In the genomic region with DNA sequence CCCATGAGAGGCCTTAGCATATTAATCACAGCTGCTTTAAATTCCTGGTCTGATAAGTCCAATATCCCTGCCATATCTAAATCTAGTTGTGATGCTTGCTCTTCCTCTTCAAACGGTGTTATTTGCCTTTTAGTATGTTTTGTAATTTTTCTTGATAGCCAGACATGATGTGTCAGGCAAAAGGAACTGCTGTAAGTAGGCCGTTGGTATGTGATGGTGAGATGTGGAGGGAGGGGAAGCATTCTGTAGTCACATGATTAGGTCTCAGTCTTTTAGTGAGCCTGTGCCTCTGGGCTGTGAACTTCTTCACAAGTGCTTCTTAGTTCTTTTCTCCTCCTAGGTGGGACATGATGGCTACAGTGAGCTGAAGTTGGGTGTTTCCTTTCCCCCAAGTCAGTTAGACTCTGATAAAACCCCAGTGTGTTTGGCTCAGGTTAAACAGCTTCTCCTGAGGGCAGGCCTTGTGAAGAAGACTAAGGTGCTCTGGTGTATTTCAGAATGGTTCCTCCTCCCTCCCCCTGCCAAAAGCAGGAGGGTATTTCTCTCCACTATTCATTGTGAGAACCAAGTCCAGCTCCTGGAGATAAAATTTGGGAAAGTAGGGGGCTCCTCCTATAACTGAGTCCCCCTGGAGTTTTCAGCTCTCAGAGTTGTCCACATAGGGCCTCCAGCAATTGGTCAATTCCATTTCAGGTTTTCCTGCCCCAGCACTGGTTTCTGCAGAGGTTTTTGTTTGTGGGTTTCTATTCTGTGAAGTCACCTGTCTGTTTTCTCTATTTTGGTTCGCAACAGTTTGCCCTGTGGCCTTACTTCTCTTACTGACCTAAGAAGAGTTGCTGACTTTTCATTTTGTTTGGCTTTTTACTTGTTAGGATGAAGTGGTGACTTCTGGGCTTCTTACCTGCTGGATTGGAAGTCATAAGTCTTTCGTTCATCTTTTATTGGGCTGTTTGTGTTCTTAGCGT, we compare ENCODE assay signal across 18 cellular contexts.
DNase-seq lines count a peak whose midpoint lies in the region; ATAC-seq and TF ChIP-seq lines count a peak whose summit lies in the region.
"Had no signal": no experiment of that assay in that cellular context is flagged by ENCODE, and none has a peak within 500 bp of the region (broad histone marks: within the 10 kb centered on the region; RNA-seq: fewer than 3 reads in every experiment).

No MANE protein-coding gene starts in this region.

- CTCF ChIA-PET in Caco-2 (lab: Charles Lee) = interaction anchor here (0.7 to 1.4 kb wide), 2 partner anchors 183 to 208 kb away, joined by 5 to 7 read pairs; no protein-coding TSS in a partner anchor

- H3K9me3 ChIP-seq in Caco-2 (no peaks in the 10 kb centered on the region), mucosa of descending colon (no peaks in the 10 kb centered on the region), psoas muscle (no peaks in the 10 kb centered on the region)
- H3K9me3 ChIP-seq: heart left ventricle, thoracic aorta had no signal

- peak; percentile 17 for ATAC-seq in mucosa of descending colon
- ATAC-seq in psoas muscle = no peak
- no peak for ATAC-seq in GM18861 (IDR thresholded peaks at IDR 0.05; ENCODE audit: unreplicated experiment)
- ATAC-seq: heart left ventricle; stimulated activated effector memory CD8-positive, alpha-beta T cell treated with anti-CD3 and anti-CD28 coated beads, Interleukin-12 subunit alpha, Interleukin-12 subunit beta, amount 100 ng/mL, for 72 hours had no signal

- no peak for TF ChIP-seq CTCF in Caco-2 (IDR thresholded peaks at IDR 0.05; ENCODE audit: insufficient read depth in 1 of 2, low read depth in 1 of 2, low read length in 1 of 2, severe bottlenecking in 1 of 2, unreplicated experiment in 1 of 2)
- no peak for TF ChIP-seq CTCF in HFFc6 (IDR thresholded peaks at IDR 0.05)
- no peak for TF ChIP-seq CTCF in epithelial cell of esophagus (IDR thresholded peaks at IDR 0.05; ENCODE audit: insufficient read depth, low read depth, low read length, missing control alignments)
- TF ChIP-seq CTCF in mucosa of descending colon (IDR thresholded peaks at IDR 0.05) = no peak
- no peak for TF ChIP-seq CTCF in psoas muscle (IDR thresholded peaks at IDR 0.05)

- H3K4me1 Mint-ChIP-seq in Caco-2 (ENCODE audit: low read depth, unreplicated experiment) (no peaks in the 10 kb centered on the region), HFFc6 (ENCODE audit: low read depth) (no peaks in the 10 kb centered on the region)
- H3K4me1 Mint-ChIP-seq: CD14-positive monocyte; stimulated activated effector memory CD8-positive, alpha-beta T cell treated with anti-CD3 and anti-CD28 coated beads, Interleukin-12 subunit alpha, Interleukin-12 subunit beta, amount 100 ng/mL, for 72 hours had no signal

- POLR2A ChIA-PET in Caco-2 (lab: Charles Lee) = interaction anchor here (1.2 kb wide), 1 partner anchor 172 kb away, joined by 5 read pairs; no protein-coding TSS in a partner anchor

- no peaks in the 10 kb centered on the region for H3K27me3 ChIP-seq in Caco-2 (replicated peaks; ENCODE audit: control insufficient read depth, insufficient read depth, low read length)
- peaks cover 0 to 11% (median 0%) of the 10 kb centered on the region in 3 donors for H3K27me3 ChIP-seq in psoas muscle (ENCODE audit: insufficient read depth in 3 of 3, low read length in 2 of 3)

- no peak overlapping the region for H3K27ac Mint-ChIP-seq in Caco-2 (ENCODE audit: unreplicated experiment)
- H3K27ac Mint-ChIP-seq in HFFc6 = no peak overlapping the region
- H3K27ac Mint-ChIP-seq: CD14-positive monocyte; stimulated activated effector memory CD8-positive, alpha-beta T cell treated with anti-CD3 and anti-CD28 coated beads, Interleukin-12 subunit alpha, Interleukin-12 subunit beta, amount 100 ng/mL, for 72 hours had no signal

- peaks cover 6% of the 10 kb centered on the region for H3K27me3 Mint-ChIP-seq in Caco-2 (ENCODE audit: insufficient read depth, unreplicated experiment)
- no peaks in the 10 kb centered on the region; the same call in 1 of the 2 replicates for H3K27me3 Mint-ChIP-seq in HFFc6 (ENCODE audit: insufficient read depth)

- H3K4me1 ChIP-seq in Caco-2 (peaks cover 24% of the 10 kb centered on the region), mucosa of descending colon (ENCODE audit: low read depth) (no peaks in the 10 kb centered on the region), psoas muscle (no peaks in the 10 kb centered on the region)
- H3K4me1 ChIP-seq: heart left ventricle had no signal

- no peaks in the 10 kb centered on the region for H3K36me3 ChIP-seq in Caco-2 (ENCODE audit: control insufficient read depth, insufficient read depth, low read length)
- no peaks in the 10 kb centered on the region for H3K36me3 ChIP-seq in mucosa of descending colon (ENCODE audit: low read depth)
- no peaks in the 10 kb centered on the region for H3K36me3 ChIP-seq in psoas muscle (ENCODE audit: insufficient read depth in 1 of 2, low read depth in 1 of 2)
- H3K36me3 ChIP-seq: cardiac muscle cell, heart left ventricle, thoracic aorta had no signal

- H3K9me3 Mint-ChIP-seq in Caco-2 (ENCODE audit: unreplicated experiment) (peaks cover 10% of the 10 kb centered on the region), HFFc6 (peaks cover 20% of the 10 kb centered on the region)
- H3K9me3 Mint-ChIP-seq: stimulated activated effector memory CD8-positive, alpha-beta T cell treated with anti-CD3 and anti-CD28 coated beads, Interleukin-12 subunit alpha, Interleukin-12 subunit beta, amount 100 ng/mL, for 72 hours had no signal

- 69 to 74% (median 70%) methylated on average over 5 of the region's 5 CpGs for WGBS in psoas muscle, 3 donors

- no peaks in the 10 kb centered on the region for H3K36me3 Mint-ChIP-seq in Caco-2 (ENCODE audit: insufficient read depth, unreplicated experiment)
- peaks cover 4% of the 10 kb centered on the region; the same call in 1 of the 2 replicates for H3K36me3 Mint-ChIP-seq in HFFc6 (ENCODE audit: low read depth)
- H3K36me3 Mint-ChIP-seq: CD14-positive monocyte; stimulated activated effector memory CD8-positive, alpha-beta T cell treated with anti-CD3 and anti-CD28 coated beads, Interleukin-12 subunit alpha, Interleukin-12 subunit beta, amount 100 ng/mL, for 72 hours had no signal

- intact Hi-C loops in Caco-2 (cut with micrococcal nuclease; ENCODE audit: unreplicated experiment) (loop anchor here (1.0 to 2.0 kb wide), 2 partner anchors 54 to 71 kb away; no protein-coding TSS in a partner anchor), mucosa of descending colon (cut with DNase I, micrococcal nuclease) (no loop called here), psoas muscle (cut with DNase I) (no loop called here)

- DNase-seq in Caco-2 (peak; percentile 66 to 67), HFFc6 (peak; percentile 5), epithelial cell of esophagus (ENCODE audit: low read depth) (peak; percentile 25), mucosa of descending colon (no peak), psoas muscle (no peak), DMS53 treated with DMSO at 0.1 percent for 48 hours (lab: John Stamatoyannopoulos, UW; ENCODE audit: unreplicated experiment) (no peak), NCI-H526 treated with DMSO at 0.1 percent for 48 hours (lab: John Stamatoyannopoulos, UW) (no peak)
- DNase-seq: ACHN; activated T-cell treated with anti-CD3 and anti-CD28 coated beads, Interleukin-2, amount 50 U/mL, for 48 hours; GOT3; heart left ventricle; NCI-H2227 treated with DMSO at 0.1 percent for 48 hours; NK-92 treated with Interleukin-12 subunit alpha and Interleukin-12 subunit beta, amount 100 ng/mL, for 24 hours had no signal

- H3K4me3 ChIP-seq in Caco-2 (ENCODE audit: low read depth, low read length) (no peak overlapping the region), epithelial cell of esophagus (ENCODE audit: low read length) (no peak overlapping the region), mucosa of descending colon (no peak overlapping the region), psoas muscle (no peak overlapping the region)
- H3K4me3 ChIP-seq: cardiac muscle cell, heart left ventricle, thoracic aorta had no signal

- BruUV-seq in Caco-2 (replicated peaks; lab: Mats Ljungman, UMichigan) = TSS peak; percentile 96

- no peak overlapping the region for H3K27ac ChIP-seq in psoas muscle
- H3K27ac ChIP-seq: cardiac muscle cell, heart left ventricle, thoracic aorta had no signal

- H3K4me3 Mint-ChIP-seq in Caco-2 (ENCODE audit: unreplicated experiment) = no peak overlapping the region
- no peak overlapping the region for H3K4me3 Mint-ChIP-seq in HFFc6
- H3K4me3 Mint-ChIP-seq: CD14-positive monocyte; stimulated activated effector memory CD8-positive, alpha-beta T cell treated with anti-CD3 and anti-CD28 coated beads, Interleukin-12 subunit alpha, Interleukin-12 subunit beta, amount 100 ng/mL, for 72 hours had no signal

Comparison
In these comparisons a context has a peak if more than half of its experiments do, and no peak if none do; other contexts are left out.
1. DNase-seq: peak in Caco-2 (2 of 2), HFFc6 (single experiment) and epithelial cell of esophagus (single experiment); none in mucosa of descending colon (0 of 3), psoas muscle (0 of 2), DMS53 treated with DMSO at 0.1 percent for 48 hours (single experiment) and NCI-H526 treated with DMSO at 0.1 percent for 48 hours (single experiment).